Comparison of ENCODE assay signal across 8 cellular contexts in genomic region chr4:89111833-89112563, GRCh38. TPM values are rescaled to one million over a fixed set of nuclear protein-coding genes. Genes with fewer than 3 reads are reported as not detected.
A peak's percentile ranks its signal among the peaks of the same experiment; 100 is the strongest.
DNase-seq lines count a peak whose midpoint lies in the region; TF ChIP-seq lines count a peak whose summit lies in the region.

No MANE protein-coding gene starts in this region.

- no peaks in the 10 kb centered on the region for H3F3A ChIP-seq in neural cell (ENCODE audit: insufficient read depth, low read length, poor library complexity, severe bottlenecking)

- H3K4me2 ChIP-seq in neural cell (ENCODE audit: low read length), result peak overlapping the region; percentile 64

- H3K9me3 ChIP-seq in BE2C, result no peaks in the 10 kb centered on the region
- peaks cover 11% of the 10 kb centered on the region for H3K9me3 ChIP-seq in HAP-1
- no peaks in the 10 kb centered on the region for H3K9me3 ChIP-seq in esophagus (ENCODE audit: control insufficient read depth in 2 of 2, insufficient read depth in 1 of 2, low read depth in 1 of 2, low read length in 1 of 2)
- no peaks in the 10 kb centered on the region for H3K9me3 ChIP-seq in neural cell (ENCODE audit: low read length)

- no peaks in the 10 kb centered on the region for H3K9me2 ChIP-seq in neural cell (ENCODE audit: insufficient read depth, low read length)

- peak overlapping the region; percentile 86 for H3K9ac ChIP-seq in neural cell (ENCODE audit: low read length)

- no peaks in the 10 kb centered on the region for H4K20me1 ChIP-seq in neural cell (ENCODE audit: insufficient read depth)

- H3K36me3 ChIP-seq in BE2C, result no peaks in the 10 kb centered on the region
- H3K36me3 ChIP-seq in HAP-1 (replicated peaks), result peaks cover 6% of the 10 kb centered on the region; the same call in 1 of the 2 replicates
- no peaks in the 10 kb centered on the region for H3K36me3 ChIP-seq in esophagus (ENCODE audit: control insufficient read depth in 2 of 2, insufficient read depth in 2 of 2, low read length in 1 of 2)
- H3K36me3 ChIP-seq in neural cell (ENCODE audit: insufficient read depth, low read length), result no peaks in the 10 kb centered on the region

- no peak for TF ChIP-seq CTCF in BE2C (IDR thresholded peaks at IDR 0.05; ENCODE audit: low read depth, low read length)
- no peak for TF ChIP-seq CTCF in neural cell (IDR thresholded peaks at IDR 0.05; ENCODE audit: poor library complexity, severe bottlenecking)
- no peak for TF ChIP-seq CTCF in GM13977 (IDR thresholded peaks at IDR 0.05; ENCODE audit: extremely low read depth, insufficient read depth, missing control alignments)

- no peak for TF ChIP-seq EP300 in neural cell (conservative IDR thresholded peaks at IDR 0.05; ENCODE audit: poor library complexity, severe bottlenecking)

- TF ChIP-seq RAD21 in neural cell (conservative IDR thresholded peaks at IDR 0.05), result no peak

- in situ Hi-C loops in HAP-1 (cut with MboI; ENCODE audit: low sequenced_read_pairs) (no loop called here), GM13977 (cut with MboI; ENCODE audit: low pct_unique_long_range_greater_than_20kb, low sequenced_read_pairs, unreplicated experiment) (no loop called here)

- WGBS in esophagus, 2 donors, result 18 to 22% methylated on average over 15 of the region's 15 CpGs

- DNase-seq in BE2C, result no peak
- no peak for DNase-seq in HAP-1 (ENCODE audit: low spot score in 2 of 2)
- DNase-seq in SKM-1 treated with dmso at 0.1 percent for 144 hours (lab: John Stamatoyannopoulos, UW; ENCODE audit: unreplicated experiment), result peak; percentile 37
- DNase-seq in GM13977 (ENCODE audit: low spot score), result no peak
- no peak for DNase-seq in GM19240 (ENCODE audit: insufficient read length, low spot score)
- DNase-seq in occipital lobe (lab: John Stamatoyannopoulos, UW), result no peak

- peak overlapping the region; percentile 67 for H2AFZ ChIP-seq in neural cell (ENCODE audit: low read depth, low read length)

- peak overlapping the region; percentile 66 to 89 for H3K27ac ChIP-seq in esophagus (ENCODE audit: low read depth in 2 of 2, low read length in 1 of 2)
- H3K27ac ChIP-seq in neural cell (ENCODE audit: low read length), result peak overlapping the region; percentile 62

- H3K4me1 ChIP-seq in BE2C (no peaks in the 10 kb centered on the region; the same call in 1 of the 2 replicates), HAP-1 (peaks cover 10% of the 10 kb centered on the region), esophagus (ENCODE audit: control insufficient read depth in 2 of 2, insufficient read depth in 2 of 2, low read length in 1 of 2) (no peaks in the 10 kb centered on the region)

- H3K27me3 ChIP-seq in BE2C (peaks cover 16% of the 10 kb centered on the region), HAP-1 (ENCODE audit: low read depth) (peaks cover 7% of the 10 kb centered on the region), esophagus (ENCODE audit: control insufficient read depth in 1 of 2, insufficient read depth in 2 of 2, low read length in 2 of 2) (no peaks in the 10 kb centered on the region), neural cell (ENCODE audit: insufficient read depth, low read depth, low read length) (peaks cover 30% of the 10 kb centered on the region)

- H3K4me3 ChIP-seq in BE2C (ENCODE audit: low read depth, low read length) (peak overlapping the region; percentile 59), HAP-1 (peak overlapping the region; percentile 66), esophagus (ENCODE audit: low read depth in 1 of 2, low read length in 2 of 2) (peak overlapping the region; percentile 63 to 95), neural cell (ENCODE audit: low read length) (peak overlapping the region; percentile 93)

- no peaks in the 10 kb centered on the region for H3K79me2 ChIP-seq in neural cell (replicated peaks; ENCODE audit: insufficient read depth, low read length)

TF ChIP-seq in neural cell, 6 proteins besides CTCF, POLR2A, EP300 and RAD21:
- TF ChIP-seq EZH2 (IDR thresholded peaks at IDR 0.05; ENCODE audit: borderline replicate concordance, insufficient read depth, low read length, poor library complexity, severe bottlenecking) (no peak), REST (IDR thresholded peaks at IDR 0.05; ENCODE audit: borderline replicate concordance) (no peak), SMC3 (conservative IDR thresholded peaks at IDR 0.05; ENCODE audit: poor library complexity) (no peak)

RNA-seq across cellular contexts. Expression of gene TIGD2, which starts 0.7 kb away (rescaled TPM):
- polyA plus RNA-seq in BE2C (2012; ENCODE audit: insufficient read depth, insufficient read length, low read depth), result 3.0 TPM
- polyA plus RNA-seq in esophagus, result 1 to 10 TPM; 1.8 to 1.9 TPM
- 4.7 and 5.9 TPM in 2 replicates for polyA plus RNA-seq in neural cell
- 14.1 and 19.7 TPM in 2 replicates for polyA minus RNA-seq in neural cell
- 15.1 TPM for total RNA-seq in occipital lobe

RNA-seq across cellular contexts. Expression of gene FAM13A, which starts 55.0 kb away (rescaled TPM):
- polyA plus RNA-seq in BE2C (2012; ENCODE audit: insufficient read depth, insufficient read length, low read depth), result 4.6 TPM
- polyA plus RNA-seq in esophagus (1 to 10 TPM; 2.5 to 2.7 TPM), neural cell (4.0 and 7.9 TPM in 2 replicates)
- 14.9 and 26.6 TPM in 2 replicates for polyA minus RNA-seq in neural cell
- total RNA-seq in occipital lobe, result 79.9 TPM
